16 cellular contexts compared by ENCODE assay signal in genomic region chr12:53569174-53569557, GRCh38. TPM values are rescaled to one million over a fixed set of nuclear protein-coding genes. Genes with fewer than 3 reads are reported as not detected.
DNase-seq lines count a peak whose midpoint lies in the region; TF ChIP-seq lines count a peak whose summit lies in the region.
"Had no signal": no experiment of that assay in that cellular context is flagged by ENCODE, and none has a peak within 500 bp of the region (broad histone marks: within the 10 kb centered on the region; RNA-seq: fewer than 3 reads in every experiment).

No MANE protein-coding gene starts in this region.

- no peaks in the 10 kb centered on the region for H3K9me3 ChIP-seq in suprapubic skin
- H3K9me3 ChIP-seq: breast epithelium, ovary, thoracic aorta had no signal

- peaks cover 9% of the 10 kb centered on the region for H3K4me1 ChIP-seq in suprapubic skin

- DNase-seq in AG08395 (ENCODE audit: low spot score) = peak; percentile 52
- peak; percentile 95 for DNase-seq in LHCN-M2 (ENCODE audit: low read depth)
- DNase-seq in chondrocyte (ENCODE audit: low spot score) = no peak
- peak; percentile 51 for DNase-seq in iris pigment epithelial cell (ENCODE audit: low read depth)
- no peak for DNase-seq in type B pancreatic cell (ENCODE audit: extremely low spot score, unreplicated experiment)
- no peak for DNase-seq in activated effector memory CD4-positive, alpha-beta T cell treated with anti-CD3 and anti-CD28 coated beads, Interleukin-2, amount 50 U/mL, for 16 hours
- no peak for DNase-seq in activated CD8-positive, alpha-beta memory T cell treated with anti-CD3 and anti-CD28 coated beads for 24 hours
- DNase-seq in suprapubic skin (ENCODE audit: low spot score in 2 of 2) = no peak
- DNase-seq: ACHN; activated CD8-positive, alpha-beta T cell treated with anti-CD3 and anti-CD28 coated beads for 36 hours; NCI-H1436 treated with DMSO at 0.1 percent for 48 hours; NCI-H446 treated with DMSO at 0.1 percent for 48 hours; ovary had no signal

- TF ChIP-seq CTCF in chondrocyte (IDR thresholded peaks at IDR 0.05) = no peak
- no peak for TF ChIP-seq CTCF in type B pancreatic cell (conservative IDR thresholded peaks at IDR 0.05)
- no peak for TF ChIP-seq CTCF in suprapubic skin (IDR thresholded peaks at IDR 0.05)

- TF ChIP-seq POLR2A in suprapubic skin (IDR thresholded peaks at IDR 0.05) = no peak

- no peak overlapping the region for H3K27ac ChIP-seq in suprapubic skin
- H3K27ac ChIP-seq: ovary, thoracic aorta had no signal

- H3K36me3 Mint-ChIP-seq in chondrocyte (ENCODE audit: low read depth) = peaks cover 4% of the 10 kb centered on the region
- peaks cover 8% of the 10 kb centered on the region for H3K36me3 Mint-ChIP-seq in type B pancreatic cell

- H3K4me3 Mint-ChIP-seq in chondrocyte (ENCODE audit: unreplicated experiment) (no peak overlapping the region), type B pancreatic cell (no peak overlapping the region)
- H3K4me3 Mint-ChIP-seq: activated CD8-positive, alpha-beta T cell treated with anti-CD3 and anti-CD28 coated beads for 36 hours; IgD-negative memory B cell had no signal

- peak overlapping the region; percentile 77 for H3K27ac Mint-ChIP-seq in chondrocyte (ENCODE audit: unreplicated experiment)
- H3K27ac Mint-ChIP-seq in type B pancreatic cell = no peak overlapping the region
- H3K27ac Mint-ChIP-seq: activated CD8-positive, alpha-beta T cell treated with anti-CD3 and anti-CD28 coated beads for 36 hours; IgD-negative memory B cell had no signal

- no peak for TF ChIP-seq EP300 in suprapubic skin (IDR thresholded peaks at IDR 0.05)

- H3K9me3 Mint-ChIP-seq in chondrocyte (ENCODE audit: low read depth) (peaks cover 2% of the 10 kb centered on the region), type B pancreatic cell (no peaks in the 10 kb centered on the region)
- H3K9me3 Mint-ChIP-seq: activated CD8-positive, alpha-beta T cell treated with anti-CD3 and anti-CD28 coated beads for 36 hours; IgD-negative memory B cell had no signal

- H3K27me3 Mint-ChIP-seq in chondrocyte (ENCODE audit: low read depth) = no peaks in the 10 kb centered on the region
- H3K27me3 Mint-ChIP-seq in type B pancreatic cell = no peaks in the 10 kb centered on the region
- H3K27me3 Mint-ChIP-seq: activated CD8-positive, alpha-beta T cell treated with anti-CD3 and anti-CD28 coated beads for 36 hours; IgD-negative memory B cell had no signal

- peaks cover 34% of the 10 kb centered on the region for H3K4me1 Mint-ChIP-seq in chondrocyte (ENCODE audit: low read depth)
- peaks cover 16% of the 10 kb centered on the region for H3K4me1 Mint-ChIP-seq in type B pancreatic cell (ENCODE audit: unreplicated experiment)

- H3K36me3 ChIP-seq in suprapubic skin = peaks cover 8% of the 10 kb centered on the region
- H3K36me3 ChIP-seq: breast epithelium, ovary, thoracic aorta had no signal

- H3K27me3 ChIP-seq in suprapubic skin = no peaks in the 10 kb centered on the region
- H3K27me3 ChIP-seq: breast epithelium, ovary had no signal

- no peak overlapping the region for H3K4me3 ChIP-seq in suprapubic skin
- H3K4me3 ChIP-seq: breast epithelium, ovary, thoracic aorta had no signal

RNA-seq across cellular contexts. Expression of gene ATF7, which starts 57.0 kb away (rescaled TPM):
- total RNA-seq in LHCN-M2 (2014; rRNA removed) (13.0 and 14.2 TPM in 2 replicates), chondrocyte (44.4 to 52.7 TPM (median 51.2 TPM) in 3 replicates), type B pancreatic cell (ENCODE audit: low replicate concordance) (28.5 and 42.2 TPM in 2 replicates), suprapubic skin (10 to 100 TPM; 26.7 to 60.7 (median 40.5) TPM)
- 18.6 TPM for polyA plus RNA-seq in LHCN-M2 (2012)

Comparison
In these comparisons a context has a peak if more than half of its experiments do, and no peak if none do; other contexts are left out.
1. DNase-seq: peak in AG08395 (single experiment), LHCN-M2 (single experiment) and iris pigment epithelial cell (single experiment); none in chondrocyte (single experiment), type B pancreatic cell (single experiment), activated effector memory CD4-positive, alpha-beta T cell treated with anti-CD3 and anti-CD28 coated beads, Interleukin-2, amount 50 U/mL, for 16 hours (single experiment), activated CD8-positive, alpha-beta memory T cell treated with anti-CD3 and anti-CD28 coated beads for 24 hours (single experiment) and suprapubic skin (0 of 2).